Comparison of ENCODE assay signal across 13 cellular contexts in genomic region chr2:226483745-226484619, GRCh38.
DNase-seq lines count a peak whose midpoint lies in the region; ATAC-seq and TF ChIP-seq lines count a peak whose summit lies in the region.
"Had no signal": no experiment of that assay in that cellular context is flagged by ENCODE, and none has a peak within 500 bp of the region (broad histone marks: within the 10 kb centered on the region; RNA-seq: fewer than 3 reads in every experiment).

No MANE protein-coding gene starts in this region.

- H3K27ac ChIP-seq in GM23248 = no peak overlapping the region

- no peak overlapping the region for H3K4me3 Mint-ChIP-seq in progenitor cell of endocrine pancreas (ENCODE audit: low read depth)
- H3K4me3 Mint-ChIP-seq in activated T-helper 2 cell treated with anti-CD3 and anti-CD28 coated beads, Interferon-gamma antibody, Interleukin-2, Interleukin-4, amounts not matched to agents 10 μg/mL and 5 μg/mL and 100 μg/mL, durations not matched to agents 14 hours and 24 hours and 36 hours (ENCODE audit: low read depth) = no peak overlapping the region
- H3K4me3 Mint-ChIP-seq: activated T-cell treated with anti-CD3 and anti-CD28 coated beads, Interleukin-2, amount 50 U/mL, for 24 hours; memory B cell had no signal

- H3K4me2 ChIP-seq in GM23248 (ENCODE audit: unreplicated experiment) = peak overlapping the region; percentile 16

- no peaks in the 10 kb centered on the region for H3K9me2 ChIP-seq in GM23248 (ENCODE audit: insufficient read depth)

- H3F3A ChIP-seq in GM23248 (ENCODE audit: insufficient read depth) = peaks cover 9% of the 10 kb centered on the region

- no peaks in the 10 kb centered on the region for H3K27me3 ChIP-seq in GM23248 (replicated peaks; ENCODE audit: insufficient read depth)

- no peaks in the 10 kb centered on the region for H4K20me1 ChIP-seq in GM23248 (ENCODE audit: insufficient read depth)

- peaks cover 27% of the 10 kb centered on the region for H3K4me1 Mint-ChIP-seq in progenitor cell of endocrine pancreas (ENCODE audit: low read depth)
- H3K4me1 Mint-ChIP-seq in activated T-helper 2 cell treated with anti-CD3 and anti-CD28 coated beads, Interferon-gamma antibody, Interleukin-2, Interleukin-4, amounts not matched to agents 10 μg/mL and 5 μg/mL and 100 μg/mL, durations not matched to agents 14 hours and 24 hours and 36 hours (ENCODE audit: low read depth) = no peaks in the 10 kb centered on the region

- peak overlapping the region; percentile 34; the same call in 1 of the 2 replicates for H2AFZ ChIP-seq in GM23248

- peak overlapping the region; percentile 92 for H3K27ac Mint-ChIP-seq in progenitor cell of endocrine pancreas
- H3K27ac Mint-ChIP-seq in activated T-helper 2 cell treated with anti-CD3 and anti-CD28 coated beads, Interferon-gamma antibody, Interleukin-2, Interleukin-4, amounts not matched to agents 10 μg/mL and 5 μg/mL and 100 μg/mL, durations not matched to agents 14 hours and 24 hours and 36 hours = no peak overlapping the region
- H3K27ac Mint-ChIP-seq: activated T-cell treated with anti-CD3 and anti-CD28 coated beads, Interleukin-2, amount 50 U/mL, for 24 hours; memory B cell had no signal

- DNase-seq in GM23248 (peak; percentile 51), SK-MEL-5 (ENCODE audit: low read depth, low spot score) (peak; percentile 10), glomerular visceral epithelial cell (ENCODE audit: extremely low spot score) (peak; percentile 63), progenitor cell of endocrine pancreas (ENCODE audit: low spot score, unreplicated experiment) (no peak), GF-D8 (lab: John Stamatoyannopoulos, UW) (no peak), omental fat pad (ENCODE audit: low spot score) (no peak)
- DNase-seq in activated T-helper 2 cell treated with anti-CD3 and anti-CD28 coated beads, Interferon-gamma antibody, Interleukin-2, Interleukin-4, amounts not matched to agents 10 μg/mL and 5 μg/mL and 100 μg/mL, durations not matched to agents 14 hours and 24 hours and 36 hours (ENCODE audit: low spot score) = no peak
- no peak for DNase-seq in activated CD8-positive, alpha-beta memory T cell treated with anti-CD3 and anti-CD28 coated beads, Interleukin-2, amount 50 U/mL, for 4 hours
- DNase-seq: activated T-cell treated with anti-CD3 and anti-CD28 coated beads, Interleukin-2, amount 50 U/mL, for 24 hours; cerebellar nuclear complex; DMS53; NCI-H2081 treated with DMSO at 0.1 percent for 48 hours had no signal

- H3K36me3 ChIP-seq in GM23248 (ENCODE audit: low read depth) = no peaks in the 10 kb centered on the region

- no peaks in the 10 kb centered on the region for H3K27me3 Mint-ChIP-seq in progenitor cell of endocrine pancreas
- peaks cover 12% of the 10 kb centered on the region for H3K27me3 Mint-ChIP-seq in activated T-helper 2 cell treated with anti-CD3 and anti-CD28 coated beads, Interferon-gamma antibody, Interleukin-2, Interleukin-4, amounts not matched to agents 10 μg/mL and 5 μg/mL and 100 μg/mL, durations not matched to agents 14 hours and 24 hours and 36 hours (ENCODE audit: low read depth)

- no peak overlapping the region for H3K9ac ChIP-seq in GM23248

- no peak for ATAC-seq in omental fat pad (ENCODE audit: low FRiP score)

- in situ Hi-C loops in GM23248 (cut with MboI) (no loop called here), SK-MEL-5 (cut with HindIII; ENCODE audit: low pct_unique_long_range_greater_than_20kb, low sequenced_read_pairs) (no loop called here)

- H3K4me3 ChIP-seq in GM23248 = no peak overlapping the region

- peaks cover 2% of the 10 kb centered on the region for H3K9me3 Mint-ChIP-seq in progenitor cell of endocrine pancreas (ENCODE audit: low read depth)
- no peaks in the 10 kb centered on the region for H3K9me3 Mint-ChIP-seq in activated T-helper 2 cell treated with anti-CD3 and anti-CD28 coated beads, Interferon-gamma antibody, Interleukin-2, Interleukin-4, amounts not matched to agents 10 μg/mL and 5 μg/mL and 100 μg/mL, durations not matched to agents 14 hours and 24 hours and 36 hours
- H3K9me3 Mint-ChIP-seq: activated T-cell treated with anti-CD3 and anti-CD28 coated beads, Interleukin-2, amount 50 U/mL, for 24 hours; memory B cell had no signal

- no peaks in the 10 kb centered on the region for H3K79me2 ChIP-seq in GM23248 (ENCODE audit: insufficient read depth)

- TF ChIP-seq CTCF in progenitor cell of endocrine pancreas (IDR thresholded peaks at IDR 0.05; ENCODE audit: unreplicated experiment) = no peak
- no peak for TF ChIP-seq CTCF in omental fat pad (IDR thresholded peaks at IDR 0.05)

- no peaks in the 10 kb centered on the region for H3K9me3 ChIP-seq in GM23248 (ENCODE audit: low read depth)

- WGBS in GM23248 (ENCODE audit: low coverage in 1 of 2, low lambda C conversion rate in 2 of 2, missing lambda C conversion rate in 2 of 2), 2 experiments = 68 to 70% methylated on average over 6 of the region's 6 CpGs

- peaks cover 12% of the 10 kb centered on the region for H3K4me1 ChIP-seq in GM23248 (ENCODE audit: insufficient read depth)

- peaks cover under 1% of the 10 kb centered on the region for H3K36me3 Mint-ChIP-seq in progenitor cell of endocrine pancreas (ENCODE audit: insufficient read depth)
- H3K36me3 Mint-ChIP-seq in activated T-helper 2 cell treated with anti-CD3 and anti-CD28 coated beads, Interferon-gamma antibody, Interleukin-2, Interleukin-4, amounts not matched to agents 10 μg/mL and 5 μg/mL and 100 μg/mL, durations not matched to agents 14 hours and 24 hours and 36 hours (ENCODE audit: low read depth) = no peaks in the 10 kb centered on the region
- H3K36me3 Mint-ChIP-seq: memory B cell had no signal

- intact Hi-C loops in activated T-helper 2 cell treated with anti-CD3 and anti-CD28 coated beads, Interferon-gamma antibody, Interleukin-2, Interleukin-4, amounts not matched to agents 10 μg/mL and 5 μg/mL and 100 μg/mL, durations not matched to agents 14 hours and 24 hours and 36 hours (cut with micrococcal nuclease) = loop anchor here (10.0 kb wide), 1 partner anchor 311 kb away; the partner anchor contains the start of gene IRS1

Comparison
In these comparisons a context has a peak if more than half of its experiments do, and no peak if none do; other contexts are left out.
1. DNase-seq: peak in GM23248 (single experiment), SK-MEL-5 (single experiment) and glomerular visceral epithelial cell (single experiment); none in progenitor cell of endocrine pancreas (single experiment), GF-D8 (single experiment), activated T-helper 2 cell treated with anti-CD3 and anti-CD28 coated beads, Interferon-gamma antibody, Interleukin-2, Interleukin-4, amounts not matched to agents 10 μg/mL and 5 μg/mL and 100 μg/mL, durations not matched to agents 14 hours and 24 hours and 36 hours (single experiment), omental fat pad (single experiment) and activated CD8-positive, alpha-beta memory T cell treated with anti-CD3 and anti-CD28 coated beads, Interleukin-2, amount 50 U/mL, for 4 hours (single experiment).